ENCODE assay signal across 9 cellular contexts in genomic region chr5:95958308-95959014, GRCh38. TPM values are rescaled to one million over a fixed set of nuclear protein-coding genes. Genes with fewer than 3 reads are reported as not detected.
DNase-seq lines count a peak whose midpoint lies in the region; ATAC-seq, FAIRE-seq and TF ChIP-seq lines count a peak whose summit lies in the region.
"Had no signal": no experiment of that assay in that cellular context is flagged by ENCODE, and none has a peak within 500 bp of the region (broad histone marks: within the 10 kb centered on the region; RNA-seq: fewer than 3 reads in every experiment).

No MANE protein-coding gene starts in this region.

- H3K27me3 ChIP-seq in keratinocyte (ENCODE audit: control insufficient read depth, extremely low read depth, insufficient read depth, low read length) (no peaks in the 10 kb centered on the region), vagina (no peaks in the 10 kb centered on the region)

- intact Hi-C loops in vagina (cut with DNase I), result no loop called here

- H3K9me3 ChIP-seq in keratinocyte (ENCODE audit: control insufficient read depth, low read depth, low read length) (no peaks in the 10 kb centered on the region), vagina (no peaks in the 10 kb centered on the region)

- H3K36me3 Mint-ChIP-seq in activated T-helper 17 cell treated with anti-CD3 and anti-CD28 coated beads, Interleukin-2, amount 50 U/mL, for 72 hours (ENCODE audit: low read depth), result peaks cover 87% of the 10 kb centered on the region

- no peak for TF ChIP-seq CTCF in keratinocyte (optimal IDR thresholded peaks at IDR 0.05 in 1 of 3, IDR thresholded peaks at IDR 0.05 in 1 of 3, conservative IDR thresholded peaks at IDR 0.05 in 1 of 3; ENCODE audit: extremely low read depth in 1 of 3, insufficient read depth in 2 of 3, low read length in 3 of 3)
- no peak for TF ChIP-seq CTCF in vagina (IDR thresholded peaks at IDR 0.05)

- H3K36me3 ChIP-seq in keratinocyte (ENCODE audit: control insufficient read depth in 2 of 2, extremely low read depth in 1 of 2, insufficient read depth in 2 of 2, low read length in 2 of 2) (peaks cover 10 to 28% of the 10 kb centered on the region in 2 experiments), vagina (no peaks in the 10 kb centered on the region)

- H3K27ac ChIP-seq in keratinocyte (ENCODE audit: control insufficient read depth, insufficient read depth, low read length) (peak overlapping the region; percentile 98), vagina (peak overlapping the region; percentile 99)

- no peak for TF ChIP-seq POLR2A in vagina (IDR thresholded peaks at IDR 0.05)

- peaks cover 50% of the 10 kb centered on the region for H3K4me1 ChIP-seq in keratinocyte (ENCODE audit: control insufficient read depth, extremely low read depth, insufficient read depth, low read length)
- H3K4me1 ChIP-seq in vagina, result peaks cover 60% of the 10 kb centered on the region

- H3K27me3 Mint-ChIP-seq in activated T-helper 17 cell treated with anti-CD3 and anti-CD28 coated beads, Interleukin-2, amount 50 U/mL, for 72 hours, result no peaks in the 10 kb centered on the region

- peaks cover 42% of the 10 kb centered on the region for H4K20me1 ChIP-seq in keratinocyte (ENCODE audit: control insufficient read depth, extremely low read depth, insufficient read depth, low read length)

- peak; percentile 60 for FAIRE-seq in keratinocyte (lab: Jason Lieb, UNC)

- peak; percentile 8 for DNase-seq in stimulated activated CD4-positive, alpha-beta T cell treated with anti-CD3 and anti-CD28 coated beads, Interleukin-15, amount 100 ng/mL, for 24 hours
- no peak for DNase-seq in stimulated activated CD4-positive, alpha-beta T cell treated with anti-CD3 and anti-CD28 coated beads, Interleukin-1b, Interleukin-23, amount 100 ng/mL, for 48 hours
- DNase-seq in keratinocyte (ENCODE audit: low read depth, low spot score) (peak; percentile 48), vagina (ENCODE audit: extremely low spot score in 2 of 2) (no peak), cerebellum (ENCODE audit: low spot score) (no peak)
- DNase-seq: DND-41 had no signal

- H3K4me3 ChIP-seq in keratinocyte (ENCODE audit: control insufficient read depth in 2 of 3, extremely low read depth in 1 of 3, insufficient read depth in 2 of 3, low read depth in 1 of 3, low read length in 3 of 3) (peak overlapping the region; percentile 69 to 95 (median 79)), vagina (peak overlapping the region; percentile 58 to 91)

- no peaks in the 10 kb centered on the region for H3K9me3 Mint-ChIP-seq in activated T-helper 17 cell treated with anti-CD3 and anti-CD28 coated beads, Interleukin-2, amount 50 U/mL, for 72 hours

- H3K9ac ChIP-seq in keratinocyte (ENCODE audit: control insufficient read depth, extremely low read depth, insufficient read depth, low read length), result peak overlapping the region; percentile 99

- H3K79me2 ChIP-seq in keratinocyte (ENCODE audit: control insufficient read depth, insufficient read depth, low read length), result peaks cover 79% of the 10 kb centered on the region

- peak overlapping the region; percentile 99 for H3K4me3 Mint-ChIP-seq in activated T-helper 17 cell treated with anti-CD3 and anti-CD28 coated beads, Interleukin-2, amount 50 U/mL, for 72 hours

- ATAC-seq in activated T-helper 17 cell treated with anti-CD3 and anti-CD28 coated beads, Interleukin-2, amount 50 U/mL, for 72 hours (replicated peaks), result no peak
- no peak for ATAC-seq in GM19324 (IDR thresholded peaks at IDR 0.05; ENCODE audit: low FRiP score, unreplicated experiment)
- ATAC-seq in HG02798 (IDR thresholded peaks at IDR 0.05; ENCODE audit: poor library complexity, unreplicated experiment), result no peak

- H3K27ac Mint-ChIP-seq in activated T-helper 17 cell treated with anti-CD3 and anti-CD28 coated beads, Interleukin-2, amount 50 U/mL, for 72 hours, result no peak overlapping the region

- no peak overlapping the region for H2AFZ ChIP-seq in keratinocyte (ENCODE audit: control insufficient read depth, low read length)

- H3K9me1 ChIP-seq in keratinocyte (ENCODE audit: control insufficient read depth, extremely low read depth, insufficient read depth, low read length), result peaks cover 2% of the 10 kb centered on the region

- dilution Hi-C loops in keratinocyte (cut with MboI; ENCODE audit: extremely low pct_ligation_motif_present, low sequenced_read_pairs), result no loop called here

- peak overlapping the region; percentile 93 for H3K4me2 ChIP-seq in keratinocyte (ENCODE audit: control insufficient read depth, extremely low read depth, insufficient read depth, low read depth, low read length)

- peaks cover 54% of the 10 kb centered on the region for H3K4me1 Mint-ChIP-seq in activated T-helper 17 cell treated with anti-CD3 and anti-CD28 coated beads, Interleukin-2, amount 50 U/mL, for 72 hours

RNA-seq across cellular contexts. Expression of gene ELL2, which starts 3.2 kb away (rescaled TPM):
- 100 to 1,000 TPM; 159 to 172 TPM for total RNA-seq in activated T-helper 17 cell treated with anti-CD3 and anti-CD28 coated beads, Interleukin-2, amount 50 U/mL, for 72 hours
- 74.8 to 100 TPM (median 81.1 TPM) in 3 replicates for polyA plus RNA-seq in keratinocyte
- polyA plus RNA-seq in keratinocyte (2011; ENCODE audit: low read depth), result 137 TPM
- 48.0 and 87.5 TPM in 2 replicates for polyA plus RNA-seq in keratinocyte (2011; cell fraction: cytosol; rRNA removed)
- 81.5 and 105 TPM in 2 replicates for polyA plus RNA-seq in keratinocyte (2011; cell fraction: nucleus; rRNA removed)
- polyA plus RNA-seq in keratinocyte (2012; ENCODE audit: low replicate concordance), result 65.7 and 69.5 TPM in 2 replicates
- polyA minus RNA-seq in keratinocyte, result 31.2 to 194 TPM (median 108 TPM) in 3 replicates
- 103 TPM for polyA minus RNA-seq in keratinocyte (2011; cell fraction: cytosol; rRNA and poly(A)+ RNA removed)
- polyA minus RNA-seq in keratinocyte (2011; cell fraction: nucleus; rRNA and poly(A)+ RNA removed), result 182 and 311 TPM in 2 replicates
- total RNA-seq in vagina (113 TPM), cerebellum (5.4 TPM)

Comparison
In these comparisons a context has a peak if more than half of its experiments do, and no peak if none do; other contexts are left out.
1. DNase-seq: peak in stimulated activated CD4-positive, alpha-beta T cell treated with anti-CD3 and anti-CD28 coated beads, Interleukin-15, amount 100 ng/mL, for 24 hours (single experiment) and keratinocyte (single experiment); none in stimulated activated CD4-positive, alpha-beta T cell treated with anti-CD3 and anti-CD28 coated beads, Interleukin-1b, Interleukin-23, amount 100 ng/mL, for 48 hours (single experiment), vagina (0 of 2) and cerebellum (single experiment).
2. RNA of gene ELL2, which starts 3.2 kb away (total RNA-seq): 159 to 172 TPM in activated T-helper 17 cell treated with anti-CD3 and anti-CD28 coated beads, Interleukin-2, amount 50 U/mL, for 72 hours and 113 TPM in vagina (single experiment); 5.4 TPM in cerebellum (single experiment); every median in the first group is over 10 times any median in the second.